ENCODE assay signal across 8 cellular contexts in the genomic region with DNA sequence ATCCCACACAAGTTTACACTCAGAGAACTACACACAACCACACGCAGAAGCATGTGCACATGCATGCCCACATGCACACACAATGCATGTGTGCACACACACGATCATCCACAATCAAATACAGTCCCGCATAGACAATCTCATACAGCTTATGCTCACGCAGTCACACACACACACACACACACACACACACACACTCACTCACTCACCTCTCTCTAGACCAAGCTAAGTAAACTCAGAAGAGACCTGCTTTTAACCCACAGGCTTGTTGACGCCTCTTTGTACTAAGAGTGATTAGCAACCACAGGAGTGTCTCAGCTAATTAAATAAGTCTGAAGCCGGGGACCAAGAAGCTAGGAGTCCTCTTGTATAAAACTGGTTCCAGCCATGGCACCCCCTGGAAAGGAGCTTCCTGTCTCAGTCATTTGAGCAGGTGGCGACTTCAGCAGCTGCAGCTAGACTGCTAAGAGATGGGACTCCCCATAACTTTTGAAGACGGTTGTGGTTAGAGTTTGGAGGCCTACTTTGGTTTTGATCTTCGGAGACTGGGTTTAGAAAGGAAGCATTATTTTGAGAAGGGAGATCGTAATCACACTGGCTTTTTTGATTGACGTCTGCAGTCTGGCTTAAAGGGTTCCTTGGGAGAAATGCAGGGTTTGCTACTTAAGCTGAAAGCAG.
DNase-seq lines count a peak whose midpoint lies in the region; ATAC-seq lines count a peak whose summit lies in the region.

No MANE protein-coding gene starts in this region.

- H3K9me3 Mint-ChIP-seq in activated T-helper 2 cell treated with anti-CD3 and anti-CD28 coated beads, Interferon-gamma antibody, Interleukin-2, Interleukin-4, amounts not matched to agents 10 μg/mL and 5 μg/mL and 100 μg/mL, durations not matched to agents 14 hours and 24 hours and 36 hours, result peaks cover 4% of the 10 kb centered on the region

- peaks cover 46% of the 10 kb centered on the region for H3K4me1 Mint-ChIP-seq in activated T-helper 2 cell treated with anti-CD3 and anti-CD28 coated beads, Interferon-gamma antibody, Interleukin-2, Interleukin-4, amounts not matched to agents 10 μg/mL and 5 μg/mL and 100 μg/mL, durations not matched to agents 14 hours and 24 hours and 36 hours (ENCODE audit: low read depth)

- peak overlapping the region; percentile 31 for H3K4me3 Mint-ChIP-seq in activated T-helper 2 cell treated with anti-CD3 and anti-CD28 coated beads, Interferon-gamma antibody, Interleukin-2, Interleukin-4, amounts not matched to agents 10 μg/mL and 5 μg/mL and 100 μg/mL, durations not matched to agents 14 hours and 24 hours and 36 hours (ENCODE audit: low read depth)

- DNase-seq in NCI-H69 (lab: John Stamatoyannopoulos, UW), result peak; percentile 92
- DNase-seq in activated T-helper 2 cell treated with anti-CD3 and anti-CD28 coated beads, Interferon-gamma antibody, Interleukin-2, Interleukin-4, amounts not matched to agents 10 μg/mL and 5 μg/mL and 100 μg/mL, durations not matched to agents 14 hours and 24 hours and 36 hours (ENCODE audit: low spot score), result peak; percentile 78
- peak; percentile 51 for DNase-seq in stimulated activated CD4-positive, alpha-beta T cell treated with anti-CD3 and anti-CD28 coated beads, Interleukin-1b, Interleukin-23, amount 100 ng/mL, for 48 hours
- DNase-seq in 8988T, result no peak
- DNase-seq in NCI-H2171 treated with DMSO at 0.1 percent for 48 hours (lab: John Stamatoyannopoulos, UW), result no peak
- no peak for DNase-seq in RPMI8226

- H3K27me3 Mint-ChIP-seq in activated T-helper 2 cell treated with anti-CD3 and anti-CD28 coated beads, Interferon-gamma antibody, Interleukin-2, Interleukin-4, amounts not matched to agents 10 μg/mL and 5 μg/mL and 100 μg/mL, durations not matched to agents 14 hours and 24 hours and 36 hours (ENCODE audit: low read depth), result peaks cover 12% of the 10 kb centered on the region

- no peaks in the 10 kb centered on the region for H3K36me3 Mint-ChIP-seq in activated T-helper 2 cell treated with anti-CD3 and anti-CD28 coated beads, Interferon-gamma antibody, Interleukin-2, Interleukin-4, amounts not matched to agents 10 μg/mL and 5 μg/mL and 100 μg/mL, durations not matched to agents 14 hours and 24 hours and 36 hours (ENCODE audit: low read depth)

- intact Hi-C loops in activated T-helper 2 cell treated with anti-CD3 and anti-CD28 coated beads, Interferon-gamma antibody, Interleukin-2, Interleukin-4, amounts not matched to agents 10 μg/mL and 5 μg/mL and 100 μg/mL, durations not matched to agents 14 hours and 24 hours and 36 hours (cut with micrococcal nuclease), result loop anchor here (1.0 to 5.0 kb wide), 6 partner anchors 29 to 1429 kb away; a partner anchor contains a TSS

- H3K27ac Mint-ChIP-seq in activated T-helper 2 cell treated with anti-CD3 and anti-CD28 coated beads, Interferon-gamma antibody, Interleukin-2, Interleukin-4, amounts not matched to agents 10 μg/mL and 5 μg/mL and 100 μg/mL, durations not matched to agents 14 hours and 24 hours and 36 hours, result peak overlapping the region; percentile 24

- ATAC-seq in GM18499 (IDR thresholded peaks at IDR 0.05; ENCODE audit: insufficient read depth, unreplicated experiment) (peak; percentile 43), HG02571 (IDR thresholded peaks at IDR 0.05; ENCODE audit: unreplicated experiment) (peak; percentile 49)

Comparison
In these comparisons a context has a peak if more than half of its experiments do, and no peak if none do; other contexts are left out.
1. DNase-seq: peak in NCI-H69 (single experiment), activated T-helper 2 cell treated with anti-CD3 and anti-CD28 coated beads, Interferon-gamma antibody, Interleukin-2, Interleukin-4, amounts not matched to agents 10 μg/mL and 5 μg/mL and 100 μg/mL, durations not matched to agents 14 hours and 24 hours and 36 hours (single experiment) and stimulated activated CD4-positive, alpha-beta T cell treated with anti-CD3 and anti-CD28 coated beads, Interleukin-1b, Interleukin-23, amount 100 ng/mL, for 48 hours (single experiment); none in 8988T (single experiment), NCI-H2171 treated with DMSO at 0.1 percent for 48 hours (single experiment) and RPMI8226 (single experiment).